ENCODE assay signal across 24 cellular contexts in genomic region chr13:58437436-58437835, GRCh38.
DNase-seq lines count a peak whose midpoint lies in the region; ATAC-seq and TF ChIP-seq lines count a peak whose summit lies in the region.
"Had no signal": no experiment of that assay in that cellular context is flagged by ENCODE, and none has a peak within 500 bp of the region (broad histone marks: within the 10 kb centered on the region; RNA-seq: fewer than 3 reads in every experiment).

No MANE protein-coding gene starts in this region.

- no peak overlapping the region for H2BK5ac ChIP-seq in neuronal stem cell (ENCODE audit: low read length)

- no peak overlapping the region for H4K91ac ChIP-seq in neuronal stem cell (ENCODE audit: low read depth, low read length, poor library complexity)

- no peak overlapping the region for H3K23ac ChIP-seq in neuronal stem cell (ENCODE audit: low read depth, low read length, poor library complexity)

- no peak overlapping the region for H3K27ac Mint-ChIP-seq in natural killer cell treated with Interleukin-12 subunit alpha and Interleukin-12 subunit beta and Interleukin-15 and Interleukin-18, amount 100 ng/mL, for 72 hours
- H3K27ac Mint-ChIP-seq: CD14-positive monocyte; CD4-positive, alpha-beta T cell; CD8-positive, alpha-beta memory T cell had no signal

- no peak overlapping the region for H2BK120ac ChIP-seq in neuronal stem cell (ENCODE audit: low read depth, low read length)

- ATAC-seq in natural killer cell treated with Interleukin-12 subunit alpha and Interleukin-12 subunit beta and Interleukin-15 and Interleukin-18, amount 100 ng/mL, for 72 hours, result no peak
- ATAC-seq: GM12878 had no signal

- no peak overlapping the region for H3K4me3 Mint-ChIP-seq in natural killer cell treated with Interleukin-12 subunit alpha and Interleukin-12 subunit beta and Interleukin-15 and Interleukin-18, amount 100 ng/mL, for 72 hours
- H3K4me3 Mint-ChIP-seq: CD14-positive monocyte; CD4-positive, alpha-beta T cell; CD8-positive, alpha-beta memory T cell had no signal

- no peak overlapping the region for H3K18ac ChIP-seq in neuronal stem cell (ENCODE audit: low read length)

- no peak overlapping the region for H2BK15ac ChIP-seq in neuronal stem cell (ENCODE audit: low read length)

- H3K27ac ChIP-seq in A673 (ENCODE audit: low read depth, low read length, poor library complexity, severe bottlenecking), result no peak overlapping the region
- no peak overlapping the region for H3K27ac ChIP-seq in neuronal stem cell (replicated peaks; ENCODE audit: low read length)
- no peak overlapping the region for H3K27ac ChIP-seq in RWPE1
- H3K27ac ChIP-seq: 22Rv1; BLaER1 treated with 17β-estradiol and CSF1 and Interleukin-3, amounts not matched to agents 10 nM and 100 nM; GM23248 had no signal

- H3K27me3 ChIP-seq in A673 (replicated peaks; ENCODE audit: insufficient read depth, low read depth, low read length, poor library complexity) (no peaks in the 10 kb centered on the region), neuronal stem cell (ENCODE audit: control insufficient read depth in 3 of 3, insufficient read depth in 3 of 3, low read depth in 1 of 3, low read length in 3 of 3) (no peaks in the 10 kb centered on the region)
- H3K27me3 ChIP-seq: BE2C; BLaER1 treated with 17β-estradiol and CSF1 and Interleukin-3, amounts not matched to agents 10 nM and 100 nM had no signal

- no TSS peak for BruUV-seq in A673 (replicated peaks; lab: Mats Ljungman, UMichigan)

- H3K36me3 ChIP-seq in A673 (ENCODE audit: insufficient read depth, low read length, poor library complexity, severe bottlenecking), result no peaks in the 10 kb centered on the region
- H3K36me3 ChIP-seq in neuronal stem cell (replicated peaks in 1 of 2; ENCODE audit: control insufficient read depth in 2 of 2, insufficient read depth in 2 of 2, low read length in 2 of 2), result no peaks in the 10 kb centered on the region
- H3K36me3 ChIP-seq: BE2C; BLaER1 treated with 17β-estradiol and CSF1 and Interleukin-3, amounts not matched to agents 10 nM and 100 nM had no signal

- H3K79me1 ChIP-seq in neuronal stem cell (ENCODE audit: low read depth, low read length), result no peaks in the 10 kb centered on the region

- H3K14ac ChIP-seq in neuronal stem cell (ENCODE audit: low read length), result no peak overlapping the region

- DNase-seq in A673 (ENCODE audit: low spot score) (peak; percentile 1), SK-N-DZ (ENCODE audit: low spot score) (peak; percentile 48), left kidney (ENCODE audit: low read depth, low spot score) (peak; percentile 2), neuronal stem cell (ENCODE audit: low spot score) (no peak), HPDE6-E6E7 (ENCODE audit: extremely low spot score) (no peak), hippocampal formation (lab: John Stamatoyannopoulos, UW) (no peak), RWPE1 (ENCODE audit: low spot score) (no peak)
- DNase-seq in natural killer cell treated with Interleukin-12 subunit alpha and Interleukin-12 subunit beta and Interleukin-15 and Interleukin-18, amount 100 ng/mL, for 72 hours (ENCODE audit: low spot score), result no peak
- DNase-seq: ACHN; AML-193; BE2C; CD4-positive, alpha-beta T cell; CD8-positive, alpha-beta memory T cell; DMS 273 treated with DMSO at 0.1 percent for 48 hours; DMS79; EL; GDM1; GM23248; H7; HCEC 1CT had no signal

- no CpG with 5 or more reads among the region's 5 CpGs for WGBS in neuronal stem cell (ENCODE audit: extremely low coverage in 2 of 2, insufficient read length in 2 of 2, insufficient replicate concordance in 1 of 2), 2 donors

- H2BK12ac ChIP-seq in neuronal stem cell (ENCODE audit: low read length), result no peak overlapping the region

- H2AK5ac ChIP-seq in neuronal stem cell (ENCODE audit: low read depth, low read length), result no peak overlapping the region

- peaks cover 14% of the 10 kb centered on the region for H3K9me3 Mint-ChIP-seq in natural killer cell treated with Interleukin-12 subunit alpha and Interleukin-12 subunit beta and Interleukin-15 and Interleukin-18, amount 100 ng/mL, for 72 hours

- no peak overlapping the region for H4K8ac ChIP-seq in neuronal stem cell (ENCODE audit: low read depth, low read length)

- CTCF ChIA-PET in A673 (lab: Charles Lee) (no interaction called here), RWPE1 (lab: Yijun Ruan, JAX) (no interaction called here)

- POLR2A ChIA-PET in A673 (lab: Charles Lee; ENCODE audit: low non-redundant PET) (no interaction called here), RWPE1 (lab: Yijun Ruan, JAX; ENCODE audit: low non-redundant PET) (no interaction called here)

- TF ChIP-seq CTCF in A673 (conservative IDR thresholded peaks at IDR 0.05; ENCODE audit: low read depth, low read length) (no peak), RWPE1 (conservative IDR thresholded peaks at IDR 0.05; ENCODE audit: low read depth) (no peak)

- H3K4me1 ChIP-seq in A673 (ENCODE audit: insufficient read depth, low read length, poor library complexity, severe bottlenecking) (peaks cover 4% of the 10 kb centered on the region), neuronal stem cell (ENCODE audit: control insufficient read depth in 2 of 2, insufficient read depth in 1 of 2, low read depth in 1 of 2, low read length in 2 of 2) (no peaks in the 10 kb centered on the region)
- H3K4me1 ChIP-seq: BLaER1 treated with 17β-estradiol and CSF1 and Interleukin-3, amounts not matched to agents 10 nM and 100 nM had no signal

- no peak overlapping the region for H3K4me2 ChIP-seq in neuronal stem cell (ENCODE audit: insufficient read depth, low read length, poor library complexity, severe bottlenecking)
- H3K4me2 ChIP-seq: BLaER1 treated with 17β-estradiol and CSF1 and Interleukin-3, amounts not matched to agents 10 nM and 100 nM had no signal

- intact Hi-C loops in A673 (cut with micrococcal nuclease; ENCODE audit: unreplicated experiment), result no loop called here

- H3K36me3 Mint-ChIP-seq in natural killer cell treated with Interleukin-12 subunit alpha and Interleukin-12 subunit beta and Interleukin-15 and Interleukin-18, amount 100 ng/mL, for 72 hours, result peaks cover 4% of the 10 kb centered on the region
- H3K36me3 Mint-ChIP-seq: CD14-positive monocyte; CD8-positive, alpha-beta memory T cell had no signal

- H3K4ac ChIP-seq in neuronal stem cell (ENCODE audit: low read length), result no peak overlapping the region

- no peaks in the 10 kb centered on the region for H3K4me1 Mint-ChIP-seq in natural killer cell treated with Interleukin-12 subunit alpha and Interleukin-12 subunit beta and Interleukin-15 and Interleukin-18, amount 100 ng/mL, for 72 hours (ENCODE audit: low read depth in 2 of 2)
- H3K4me1 Mint-ChIP-seq: CD14-positive monocyte; CD8-positive, alpha-beta memory T cell had no signal

- H3K9me3 ChIP-seq in A673 (ENCODE audit: low read depth, low read length, poor library complexity, severe bottlenecking), result no peaks in the 10 kb centered on the region
- H3K9me3 ChIP-seq in neuronal stem cell (replicated peaks in 1 of 2; ENCODE audit: control insufficient read depth in 2 of 2, insufficient read depth in 1 of 2, low read depth in 1 of 2, low read length in 2 of 2), result no peaks in the 10 kb centered on the region
- H3K9me3 ChIP-seq: BE2C; BLaER1 treated with 17β-estradiol and CSF1 and Interleukin-3, amounts not matched to agents 10 nM and 100 nM had no signal

- H2AFZ ChIP-seq in neuronal stem cell (ENCODE audit: low read length), result peak overlapping the region; percentile 33
- H2AFZ ChIP-seq: GM23248 had no signal

- no peak overlapping the region for H3K9ac ChIP-seq in neuronal stem cell (ENCODE audit: low read depth, low read length, poor library complexity)
- H3K9ac ChIP-seq: BLaER1 treated with 17β-estradiol and CSF1 and Interleukin-3, amounts not matched to agents 10 nM and 100 nM; GM23248 had no signal

- H3K4me3 ChIP-seq in A673 (ENCODE audit: low read depth, low read length, poor library complexity, severe bottlenecking), result no peak overlapping the region
- no peak overlapping the region for H3K4me3 ChIP-seq in neuronal stem cell (ENCODE audit: low read length in 2 of 2)
- H3K4me3 ChIP-seq: BLaER1 treated with 17β-estradiol and CSF1 and Interleukin-3, amounts not matched to agents 10 nM and 100 nM; GM12878; GM23248 had no signal

- no peaks in the 10 kb centered on the region for H3K27me3 Mint-ChIP-seq in natural killer cell treated with Interleukin-12 subunit alpha and Interleukin-12 subunit beta and Interleukin-15 and Interleukin-18, amount 100 ng/mL, for 72 hours
- H3K27me3 Mint-ChIP-seq: CD4-positive, alpha-beta T cell; CD8-positive, alpha-beta memory T cell had no signal

Comparison
In these comparisons a context has a peak if more than half of its experiments do, and no peak if none do; other contexts are left out.
1. DNase-seq: peak in A673 (single experiment), SK-N-DZ (single experiment) and left kidney (single experiment); none in neuronal stem cell (single experiment), natural killer cell treated with Interleukin-12 subunit alpha and Interleukin-12 subunit beta and Interleukin-15 and Interleukin-18, amount 100 ng/mL, for 72 hours (single experiment), HPDE6-E6E7 (single experiment), hippocampal formation (0 of 2) and RWPE1 (single experiment).